22 cellular contexts compared by ENCODE assay signal in genomic region chr6:20197251-20197650, GRCh38. TPM values are rescaled to one million over a fixed set of nuclear protein-coding genes. Genes with fewer than 3 reads are reported as not detected.
DNase-seq lines count a peak whose midpoint lies in the region; ATAC-seq and TF ChIP-seq lines count a peak whose summit lies in the region.
"Had no signal": no experiment of that assay in that cellular context is flagged by ENCODE, and none has a peak within 500 bp of the region (broad histone marks: within the 10 kb centered on the region; RNA-seq: fewer than 3 reads in every experiment).

No MANE protein-coding gene starts in this region.

- no peaks in the 10 kb centered on the region for H3K27me3 ChIP-seq in iPS DF 6.9 (ENCODE audit: control insufficient read depth, insufficient read depth, low read length)
- H3K27me3 ChIP-seq: BLaER1, MG63, ovary, tibial artery had no signal

- peak overlapping the region; percentile 37 for H3K4me3 Mint-ChIP-seq in HFFc6
- no peak overlapping the region for H3K4me3 Mint-ChIP-seq in WTC11
- H3K4me3 Mint-ChIP-seq: activated B cell treated with CpG ODN at 0.5 μM for 24 hours; activated CD4-positive, alpha-beta memory T cell treated with anti-CD3 and anti-CD28 coated beads for 36 hours; activated naive CD4-positive, alpha-beta T cell treated with anti-CD3 and anti-CD28 coated beads, Interleukin-2, amount 10 ng/mL, durations not matched to agents 7 days and 5 days; naive B cell; T-helper 2 cell treated with Interferon-gamma antibody and Interleukin-4, amounts not matched to agents 5 μg/mL and 100 μg/mL, for 36 hours had no signal

- H3K4me1 Mint-ChIP-seq in HFFc6 (ENCODE audit: low read depth), result peaks cover 32% of the 10 kb centered on the region
- peaks cover 36% of the 10 kb centered on the region for H3K4me1 Mint-ChIP-seq in WTC11
- H3K4me1 Mint-ChIP-seq: activated B cell treated with CpG ODN at 0.5 μM for 24 hours had no signal

- no CpG with 5 or more reads among the region's 3 CpGs for whole genome bisulfite sequencing in iPS DF 6.9 (ENCODE audit: insufficient coverage, insufficient read length)

- no peak overlapping the region for H3K27ac ChIP-seq in iPS DF 6.9 (ENCODE audit: low read length)
- H3K27ac ChIP-seq: BLaER1, ovary, tibial artery had no signal

- no peaks in the 10 kb centered on the region for H3K9me3 ChIP-seq in iPS DF 6.9 (ENCODE audit: control insufficient read depth, insufficient read depth, low read length)
- H3K9me3 ChIP-seq: BLaER1, MG63, ovary, tibial artery had no signal

- TF ChIP-seq CTCF in AG10803 (conservative IDR thresholded peaks at IDR 0.05; ENCODE audit: low read length) (no peak), HFFc6 (IDR thresholded peaks at IDR 0.05) (no peak), WTC11 (IDR thresholded peaks at IDR 0.05) (no peak)

- peak; percentile 89 for ATAC-seq in WTC11
- ATAC-seq in GM19023 (IDR thresholded peaks at IDR 0.05; ENCODE audit: unreplicated experiment), result no peak
- ATAC-seq: Panc1, sciatic nerve had no signal

- H3K36me3 ChIP-seq in iPS DF 6.9 (ENCODE audit: control insufficient read depth, insufficient read depth, low read length), result no peaks in the 10 kb centered on the region
- H3K36me3 ChIP-seq: BLaER1, MG63, ovary, tibial artery had no signal

- H3K4me1 ChIP-seq in iPS DF 6.9 (ENCODE audit: control insufficient read depth, insufficient read depth, low read length), result peaks cover 2% of the 10 kb centered on the region; the same call in 1 of the 2 replicates
- H3K4me1 ChIP-seq: tibial artery had no signal

- peak; percentile 50 for DNase-seq in AG10803 (ENCODE audit: low read depth)
- DNase-seq in HFFc6, result no peak
- no peak for DNase-seq in WTC11 (ENCODE audit: low spot score)
- peak; percentile 48 for DNase-seq in iPS DF 6.9 (ENCODE audit: low read depth, low spot score)
- no peak for DNase-seq in NCI-H2081 (lab: John Stamatoyannopoulos, UW)
- DNase-seq in DMS53 (lab: John Stamatoyannopoulos, UW), result no peak
- DNase-seq in activated effector memory CD4-positive, alpha-beta T cell treated with anti-CD3 and anti-CD28 coated beads, Interleukin-2, amount 50 U/mL, for 16 hours, result no peak
- DNase-seq: activated B cell treated with CpG ODN at 0.5 μM for 24 hours; activated CD4-positive, alpha-beta memory T cell treated with anti-CD3 and anti-CD28 coated beads for 36 hours; activated naive CD4-positive, alpha-beta T cell treated with anti-CD3 and anti-CD28 coated beads, Interleukin-2, amount 10 ng/mL, durations not matched to agents 7 days and 5 days; activated T-cell treated with anti-CD3 and anti-CD28 coated beads, Interleukin-2, amount 50 U/mL, for 1 hour; MG63; naive B cell; NCI-H1694; ovary; stimulated activated naive CD4-positive, alpha-beta T cell; tibial artery had no signal

- peak overlapping the region; percentile 73 for H3K27ac Mint-ChIP-seq in HFFc6
- peak overlapping the region; percentile 84 for H3K27ac Mint-ChIP-seq in WTC11
- H3K27ac Mint-ChIP-seq: activated B cell treated with CpG ODN at 0.5 μM for 24 hours; activated CD4-positive, alpha-beta memory T cell treated with anti-CD3 and anti-CD28 coated beads for 36 hours; activated naive CD4-positive, alpha-beta T cell treated with anti-CD3 and anti-CD28 coated beads, Interleukin-2, amount 10 ng/mL, durations not matched to agents 7 days and 5 days; T-helper 2 cell treated with Interferon-gamma antibody and Interleukin-4, amounts not matched to agents 5 μg/mL and 100 μg/mL, for 36 hours had no signal

- POLR2A ChIA-PET in WTC11 (lab: Charles Lee), result no interaction called here

- H3K27me3 Mint-ChIP-seq in HFFc6 (ENCODE audit: insufficient read depth), result no peaks in the 10 kb centered on the region
- H3K27me3 Mint-ChIP-seq in WTC11 (ENCODE audit: low read depth), result no peaks in the 10 kb centered on the region
- H3K27me3 Mint-ChIP-seq: activated B cell treated with CpG ODN at 0.5 μM for 24 hours; activated CD4-positive, alpha-beta memory T cell treated with anti-CD3 and anti-CD28 coated beads for 36 hours; activated naive CD4-positive, alpha-beta T cell treated with anti-CD3 and anti-CD28 coated beads, Interleukin-2, amount 10 ng/mL, durations not matched to agents 7 days and 5 days; naive B cell had no signal

- H3K9me3 Mint-ChIP-seq in HFFc6 (no peaks in the 10 kb centered on the region), WTC11 (peaks cover 8% of the 10 kb centered on the region; the same call in 1 of the 2 replicates)
- H3K9me3 Mint-ChIP-seq: activated B cell treated with CpG ODN at 0.5 μM for 24 hours; activated CD4-positive, alpha-beta memory T cell treated with anti-CD3 and anti-CD28 coated beads for 36 hours; activated naive CD4-positive, alpha-beta T cell treated with anti-CD3 and anti-CD28 coated beads, Interleukin-2, amount 10 ng/mL, durations not matched to agents 7 days and 5 days; naive B cell; T-helper 2 cell treated with Interferon-gamma antibody and Interleukin-4, amounts not matched to agents 5 μg/mL and 100 μg/mL, for 36 hours had no signal

- H3K36me3 Mint-ChIP-seq in HFFc6 (ENCODE audit: low read depth) (no peaks in the 10 kb centered on the region), WTC11 (peaks cover 3% of the 10 kb centered on the region; the same call in 1 of the 2 replicates)
- H3K36me3 Mint-ChIP-seq: naive B cell had no signal

- CTCF ChIA-PET in WTC11 (lab: Charles Lee), result no interaction called here

- H3K4me3 ChIP-seq in AG10803 (ENCODE audit: low read length), result no peak overlapping the region
- no peak overlapping the region for H3K4me3 ChIP-seq in iPS DF 6.9 (ENCODE audit: low read length)
- H3K4me3 ChIP-seq: BLaER1, MG63, ovary, tibial artery had no signal

TF ChIP-seq in WTC11, 78 proteins besides CTCF, POLR2A, EP300 and RAD21:
- TF ChIP-seq ZNF671 (CRISPR knock-in tag; IDR thresholded peaks at IDR 0.05), result no peak
- TF ChIP-seq USF1 (CRISPR knock-in tag; IDR thresholded peaks at IDR 0.05), result peak; percentile 72; the same call in 1 of the 2 replicates
- TF ChIP-seq USF2 (CRISPR knock-in tag; IDR thresholded peaks at IDR 0.05), result peak; percentile 82

RNA-seq across cellular contexts. Expression of gene MBOAT1, which starts 15.0 kb away (rescaled TPM):
- total RNA-seq in HFFc6 (2021; fragmentation: NEBNext Ultra II Directional; extraction: Animal tissue kit (Norgen Biotek cat#: 25700)), result 1 to 10 TPM; 5.4 to 7.7 (median 6.1) TPM
- total RNA-seq in WTC11 (2021), result 16.3 to 22.9 TPM (median 16.5 TPM) in 3 replicates

Comparison
In these comparisons a context has a peak if more than half of its experiments do, and no peak if none do; other contexts are left out.
1. DNase-seq: peak in AG10803 (single experiment) and iPS DF 6.9 (single experiment); none in HFFc6 (single experiment), WTC11 (single experiment), NCI-H2081 (0 of 2), DMS53 (single experiment) and activated effector memory CD4-positive, alpha-beta T cell treated with anti-CD3 and anti-CD28 coated beads, Interleukin-2, amount 50 U/mL, for 16 hours (single experiment).